In genomic region chr10:133272301-133272963, GRCh38 we compare ENCODE assay signal across 23 cellular contexts. TPM values are rescaled to one million over a fixed set of nuclear protein-coding genes. Genes with fewer than 3 reads are reported as not detected.
"Had no signal": no experiment of that assay in that cellular context is flagged by ENCODE, and none has a peak within 500 bp of the region (broad histone marks: within the 10 kb centered on the region; RNA-seq: fewer than 3 reads in every experiment).

No MANE protein-coding gene starts in this region.

- H3K27me3 ChIP-seq: MG63 had no signal

- H3K27ac ChIP-seq: SJSA1, SK-N-MC had no signal

- H3K4me3 ChIP-seq: MG63, SJSA1, SK-N-MC had no signal

- DNase-seq: IMR-90, Karpas-422, KG1, MG63, NCI-H1092 treated with DMSO at 0.1 percent for 48 hours, NCI-H1436, NCI-H187, NCI-H2029, NCI-H2081 treated with DMSO at 0.1 percent for 48 hours, NCI-H2171, NCI-H226, NCI-H446, NCI-H510A, NCI-H524 treated with DMSO at 0.1 percent for 48 hours, NCI-H69, NCI-H774, Right ventricle myocardium superior, RPMI8226, SIG-M5 had no signal

- H3K4me1 ChIP-seq: SJSA1 had no signal

- ATAC-seq: HepG2 had no signal

- H3K36me3 ChIP-seq: MG63, SJSA1 had no signal

- H3K9me3 ChIP-seq: MG63, SJSA1 had no signal

RNA-seq across cellular contexts. Expression of gene ADAM8, which starts 4.2 kb away (rescaled TPM):
- total RNA-seq: SJSA1 had no signal

RNA-seq across cellular contexts. Expression of gene VENTX, which starts 34.8 kb away (rescaled TPM):
- total RNA-seq: HepG2, IMR-90, SJSA1 had no signal
- polyA plus RNA-seq: HepG2, IMR-90 had no signal

RNA-seq across cellular contexts. Expression of gene UTF1, which starts 42.4 kb away (rescaled TPM):
- total RNA-seq: HepG2, HT1080, IMR-90, Right ventricle myocardium superior, SJSA1 had no signal
- polyA plus RNA-seq: HepG2, IMR-90 had no signal
